In the genomic region with DNA sequence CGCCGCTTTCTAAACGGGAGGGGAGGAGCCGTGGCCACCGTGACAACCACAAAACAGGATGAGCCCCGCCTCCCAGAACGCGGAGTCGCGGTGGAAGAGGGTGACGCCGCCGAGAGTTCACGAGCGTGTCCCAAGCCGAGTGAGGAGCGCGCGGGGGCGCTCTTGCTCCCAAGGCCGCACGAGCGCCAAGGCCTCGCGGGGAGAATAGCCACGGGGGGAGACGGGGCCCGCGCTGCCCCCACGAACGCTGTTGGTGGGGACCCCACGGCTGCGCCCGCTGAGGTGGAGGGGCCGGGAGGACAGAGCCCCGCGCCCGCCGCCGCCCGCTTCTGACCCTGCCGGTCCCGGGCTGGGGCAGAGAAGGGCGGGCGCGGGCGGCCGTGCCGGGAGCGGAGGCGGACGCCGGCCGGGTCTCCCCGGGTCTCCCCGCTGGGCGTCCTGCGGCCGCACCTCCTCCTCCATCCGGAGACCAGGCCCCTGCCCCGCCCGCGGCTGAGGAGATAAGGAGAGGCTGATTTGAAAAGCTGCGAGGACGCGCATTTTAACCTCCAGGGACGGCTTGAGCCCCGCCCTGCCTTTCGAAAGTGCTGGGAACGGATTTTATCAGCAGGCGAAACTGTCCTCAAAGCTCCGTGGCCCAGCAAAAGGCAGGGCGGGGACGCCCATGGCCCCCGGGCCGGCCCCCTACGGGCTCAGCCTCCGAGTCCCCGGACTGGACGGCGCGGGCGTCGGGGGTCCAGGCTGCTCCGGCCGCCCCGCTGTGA, we compare ENCODE assay signal across 8 cellular contexts. TPM values are rescaled to one million over a fixed set of nuclear protein-coding genes. Genes with fewer than 3 reads are reported as not detected.
DNase-seq lines count a peak whose midpoint lies in the region; ATAC-seq, FAIRE-seq and TF ChIP-seq lines count a peak whose summit lies in the region.

No MANE protein-coding gene starts in this region.

- CTCF ChIA-PET in activated CD4-positive, alpha-beta memory T cell treated with anti-CD3 and anti-CD28 coated beads, Interleukin-2, amount 10 ng/mL, durations not matched to agents 7 days and 5 days (lab: Charles Lee) = interaction anchor here (0.9 to 1.5 kb wide), 3 partner anchors 15 to 81 kb away, joined by 3 to 6 read pairs (median 4); no protein-coding TSS in a partner anchor

- peak overlapping the region; percentile 77 for H3K4me2 ChIP-seq in Loucy (ENCODE audit: low read depth, low read length, poor library complexity, severe bottlenecking)

- peak overlapping the region; percentile 31 for H3K27ac Mint-ChIP-seq in activated CD4-positive, alpha-beta memory T cell treated with anti-CD3 and anti-CD28 coated beads, Interleukin-2, amount 10 ng/mL, durations not matched to agents 7 days and 5 days
- H3K27ac Mint-ChIP-seq in endothelial cell (ENCODE audit: unreplicated experiment) = no peak overlapping the region

- WGBS in mesodermal cell (ENCODE audit: insufficient coverage in 2 of 2), 2 experiments = 3 to 4% methylated on average over 65 to 72 of the region's 87 CpGs
- 2% methylated on average over 35 to 86 of the region's 87 CpGs for WGBS in testis, 2 donors

- peaks cover 35% of the 10 kb centered on the region for H3K4me1 Mint-ChIP-seq in activated CD4-positive, alpha-beta memory T cell treated with anti-CD3 and anti-CD28 coated beads, Interleukin-2, amount 10 ng/mL, durations not matched to agents 7 days and 5 days
- peaks cover 9% of the 10 kb centered on the region for H3K4me1 Mint-ChIP-seq in endothelial cell (ENCODE audit: unreplicated experiment)

- no peaks in the 10 kb centered on the region for H3K9me2 ChIP-seq in Loucy (replicated peaks; ENCODE audit: low read depth, low read length)

- peaks cover 4% of the 10 kb centered on the region for H4K20me1 ChIP-seq in Loucy (ENCODE audit: insufficient read depth, low read length, poor library complexity, severe bottlenecking)

- no peaks in the 10 kb centered on the region for H3K36me3 ChIP-seq in Loucy (ENCODE audit: insufficient read depth, low read length)
- H3K36me3 ChIP-seq in mesodermal cell (ENCODE audit: control insufficient read depth, insufficient read depth, low read length) = no peaks in the 10 kb centered on the region
- H3K36me3 ChIP-seq in testis (ENCODE audit: low read depth, missing control alignments) = no peaks in the 10 kb centered on the region

- H3K9me3 Mint-ChIP-seq in activated CD4-positive, alpha-beta memory T cell treated with anti-CD3 and anti-CD28 coated beads, Interleukin-2, amount 10 ng/mL, durations not matched to agents 7 days and 5 days = no peaks in the 10 kb centered on the region
- H3K9me3 Mint-ChIP-seq in endothelial cell (ENCODE audit: unreplicated experiment) = no peaks in the 10 kb centered on the region

- peak overlapping the region; percentile 70 for H3K4me3 ChIP-seq in Loucy (ENCODE audit: low read length, poor library complexity, severe bottlenecking)
- peak overlapping the region; percentile 44 for H3K4me3 ChIP-seq in mesodermal cell (ENCODE audit: extremely low read depth, insufficient read depth, low read length, poor library complexity, severe bottlenecking)
- H3K4me3 ChIP-seq in testis = peak overlapping the region; percentile 59 to 66

- H3K9me3 ChIP-seq in Loucy (ENCODE audit: insufficient read depth, low read depth, low read length) (no peaks in the 10 kb centered on the region), mesodermal cell (ENCODE audit: control insufficient read depth, low read length) (no peaks in the 10 kb centered on the region), testis (no peaks in the 10 kb centered on the region)

- H3F3A ChIP-seq in Loucy (ENCODE audit: low read depth) = 0 out of 2 replicates have a peak, but pooled peaks cover 3% of the 10 kb centered on the region

- H3K4me1 ChIP-seq in Loucy (ENCODE audit: insufficient read depth, low read length, poor library complexity, severe bottlenecking) = peaks cover 42% of the 10 kb centered on the region
- H3K4me1 ChIP-seq in mesodermal cell (ENCODE audit: control insufficient read depth, insufficient read depth, low read length, poor library complexity, severe bottlenecking) = peaks cover 3% of the 10 kb centered on the region
- peaks cover 16% of the 10 kb centered on the region for H3K4me1 ChIP-seq in testis

- peaks cover 43% of the 10 kb centered on the region for H3K27me3 Mint-ChIP-seq in activated CD4-positive, alpha-beta memory T cell treated with anti-CD3 and anti-CD28 coated beads, Interleukin-2, amount 10 ng/mL, durations not matched to agents 7 days and 5 days
- peaks cover 21% of the 10 kb centered on the region for H3K27me3 Mint-ChIP-seq in endothelial cell (ENCODE audit: unreplicated experiment)

- no peak overlapping the region for H3K9ac ChIP-seq in Loucy (ENCODE audit: low read depth, low read length, poor library complexity, severe bottlenecking)

- H3K27me3 ChIP-seq in Loucy (ENCODE audit: insufficient read depth, low read length, poor library complexity, severe bottlenecking) (no peaks in the 10 kb centered on the region), testis (no peaks in the 10 kb centered on the region)

- peak; percentile 51 for TF ChIP-seq CTCF in D721Med (IDR thresholded peaks at IDR 0.05; ENCODE audit: insufficient read depth, missing control alignments)
- peak; percentile 55 for TF ChIP-seq CTCF in Loucy (conservative IDR thresholded peaks at IDR 0.05; ENCODE audit: low read length)
- TF ChIP-seq CTCF in endothelial cell (IDR thresholded peaks at IDR 0.05; ENCODE audit: unreplicated experiment) = no peak
- no peak for TF ChIP-seq CTCF in testis (IDR thresholded peaks at IDR 0.05)

- POLR2A ChIA-PET in activated CD4-positive, alpha-beta memory T cell treated with anti-CD3 and anti-CD28 coated beads, Interleukin-2, amount 10 ng/mL, durations not matched to agents 7 days and 5 days (lab: Charles Lee) = interaction anchor here (1.0 to 1.4 kb wide), 2 partner anchors 48 to 112 kb away, joined by 3 to 4 read pairs; a partner anchor contains a TSS

- intact Hi-C loops in testis (cut with DNase I; ENCODE audit: low total_unique reads) = no loop called here

- H2AFZ ChIP-seq in Loucy (ENCODE audit: low read length) = peak overlapping the region; percentile 69; the same call in 1 of the 2 replicates

- ATAC-seq in HG03139 (IDR thresholded peaks at IDR 0.05; ENCODE audit: unreplicated experiment) = no peak

- no peak for TF ChIP-seq POLR2A in testis (IDR thresholded peaks at IDR 0.05)

- DNase-seq in D721Med (ENCODE audit: insufficient read length, low spot score) (no peak), endothelial cell (ENCODE audit: low spot score) (peak; percentile 66), testis (peak; percentile 83), putamen (ENCODE audit: low spot score) (no peak)
- peak; percentile 67 for DNase-seq in activated CD4-positive, alpha-beta memory T cell treated with anti-CD3 and anti-CD28 coated beads, Interleukin-2, amount 10 ng/mL, durations not matched to agents 7 days and 5 days

- peak overlapping the region; percentile 16 for H3K27ac ChIP-seq in mesodermal cell (ENCODE audit: low read depth, low read length, severe bottlenecking)
- H3K27ac ChIP-seq in testis = peak overlapping the region in 1 of 2 donors; percentile 8

- no peaks in the 10 kb centered on the region for H3K36me3 Mint-ChIP-seq in activated CD4-positive, alpha-beta memory T cell treated with anti-CD3 and anti-CD28 coated beads, Interleukin-2, amount 10 ng/mL, durations not matched to agents 7 days and 5 days (ENCODE audit: low read depth)
- no peaks in the 10 kb centered on the region for H3K36me3 Mint-ChIP-seq in endothelial cell (ENCODE audit: low read depth, unreplicated experiment)

- peak overlapping the region; percentile 66 for H3K4me3 Mint-ChIP-seq in activated CD4-positive, alpha-beta memory T cell treated with anti-CD3 and anti-CD28 coated beads, Interleukin-2, amount 10 ng/mL, durations not matched to agents 7 days and 5 days
- peak overlapping the region; percentile 31 for H3K4me3 Mint-ChIP-seq in endothelial cell (ENCODE audit: unreplicated experiment)

- no peak for FAIRE-seq in D721Med (lab: Jason Lieb, UNC)

- peaks cover 8% of the 10 kb centered on the region; the same call in 1 of the 2 replicates for H3K79me2 ChIP-seq in Loucy (ENCODE audit: insufficient read depth, low read length)

RNA-seq across cellular contexts. Expression of a gene that starts 3.8 kb away (rescaled TPM):
- total RNA-seq in activated CD4-positive, alpha-beta memory T cell treated with anti-CD3 and anti-CD28 coated beads, Interleukin-2, amount 10 ng/mL, durations not matched to agents 7 days and 5 days = 1 to 10 TPM; 3.6 to 3.7 TPM
- 1.8 TPM for total RNA-seq in endothelial cell (ENCODE audit: unreplicated experiment)
- 8.9 TPM for polyA plus RNA-seq in mesodermal cell (2013, experiment 1 of 2)
- polyA plus RNA-seq in mesodermal cell (2013, experiment 2 of 2) = 6.9 TPM
- 10 to 100 TPM; 31.6 to 42.1 TPM for total RNA-seq in testis
- 16.5 TPM for polyA plus RNA-seq in testis (ENCODE audit: insufficient read depth, low read depth, low replicate concordance)

Comparison
In these comparisons a context has a peak if more than half of its experiments do, and no peak if none do; other contexts are left out.
1. DNase-seq: peak in activated CD4-positive, alpha-beta memory T cell treated with anti-CD3 and anti-CD28 coated beads, Interleukin-2, amount 10 ng/mL, durations not matched to agents 7 days and 5 days (single experiment), endothelial cell (single experiment) and testis (single experiment); none in D721Med (single experiment) and putamen (single experiment).
2. CTCF ChIP-seq: peak in D721Med (single experiment) and Loucy (single experiment); none in endothelial cell (single experiment) and testis (0 of 3).
3. RNA of a gene that starts 3.8 kb away (total RNA-seq): 31.6 to 42.1 TPM in testis; 3.6 to 3.7 TPM in activated CD4-positive, alpha-beta memory T cell treated with anti-CD3 and anti-CD28 coated beads, Interleukin-2, amount 10 ng/mL, durations not matched to agents 7 days and 5 days and 1.8 TPM in endothelial cell (single experiment); every median in the first group is over 4 times any median in the second.
4. Peak in every context shown above with its lines, with median percentiles within 50 percentile points of each other: H3K4me3 ChIP-seq.